In genomic region chr14:31026076-31026394, GRCh38 we compare ENCODE assay signal across 8 cellular contexts. TPM values are rescaled to one million over a fixed set of nuclear protein-coding genes. Genes with fewer than 3 reads are reported as not detected.
DNase-seq lines count a peak whose midpoint lies in the region; ATAC-seq, FAIRE-seq and TF ChIP-seq lines count a peak whose summit lies in the region.

STRN3 (minus strand) TSS chr14:31026379; CDS start chr14:31026185, 194 bp downstream.

- DNase-seq in GM12892 (ENCODE audit: insufficient read length) = no peak
- DNase-seq in epithelial cell of proximal tubule (ENCODE audit: low read depth) = no peak
- no peak for DNase-seq in NCI-H146 (lab: John Stamatoyannopoulos, UW)
- no peak for DNase-seq in RCC 7860 (ENCODE audit: low spot score)
- DNase-seq in KG1 (lab: John Stamatoyannopoulos, UW) = no peak

- peaks cover 56% of the 10 kb centered on the region for H3K79me2 ChIP-seq in neural cell (replicated peaks; ENCODE audit: insufficient read depth, low read length)

- no peaks in the 10 kb centered on the region for H3F3A ChIP-seq in neural cell (ENCODE audit: insufficient read depth, low read length, poor library complexity, severe bottlenecking)

- peak within 1 kb of the TSS; percentile 90 for H3K4me2 ChIP-seq in neural cell (ENCODE audit: low read length)

- no peaks in the 10 kb centered on the region for H3K9me2 ChIP-seq in neural cell (ENCODE audit: insufficient read depth, low read length)

- TF ChIP-seq CTCF in epithelial cell of proximal tubule (conservative IDR thresholded peaks at IDR 0.05; ENCODE audit: low read depth, low read length) = no peak
- no peak for TF ChIP-seq CTCF in neural cell (IDR thresholded peaks at IDR 0.05; ENCODE audit: poor library complexity, severe bottlenecking)

- peak within 1 kb of the TSS; percentile 80 for H2AFZ ChIP-seq in neural cell (ENCODE audit: low read depth, low read length)

- H3K27ac ChIP-seq in neural cell (ENCODE audit: low read length) = peak within 1 kb of the TSS; percentile 94

- peak within 1 kb of the TSS; percentile 99 for H3K9ac ChIP-seq in neural cell (ENCODE audit: low read length)

- H3K4me3 ChIP-seq in epithelial cell of proximal tubule (ENCODE audit: low read depth, low read length) (peak within 1 kb of the TSS; percentile 79), neural cell (ENCODE audit: low read length) (peak within 1 kb of the TSS; percentile 91)

- TF ChIP-seq RAD21 in neural cell (conservative IDR thresholded peaks at IDR 0.05) = no peak

- no peak for FAIRE-seq in GM12892 (lab: Jason Lieb, UNC)
- FAIRE-seq in RCC 7860 (lab: Jason Lieb, UNC) = no peak

- ATAC-seq in HG02571 (IDR thresholded peaks at IDR 0.05; ENCODE audit: unreplicated experiment) = no peak

- H3K36me3 ChIP-seq in neural cell (ENCODE audit: insufficient read depth, low read length) = no peaks in the 10 kb centered on the region

- H3K27me3 ChIP-seq in neural cell (ENCODE audit: insufficient read depth, low read depth, low read length) = no peaks in the 10 kb centered on the region

- TF ChIP-seq POLR2A in GM12892 (IDR thresholded peaks at IDR 0.05; ENCODE audit: low read depth, low read length) = peak; percentile 57; the same call in 1 of the 2 replicates

- no peaks in the 10 kb centered on the region for H4K20me1 ChIP-seq in neural cell (ENCODE audit: insufficient read depth)

- TF ChIP-seq EP300 in neural cell (conservative IDR thresholded peaks at IDR 0.05; ENCODE audit: poor library complexity, severe bottlenecking) = no peak

- H3K9me3 ChIP-seq in neural cell (ENCODE audit: low read length) = no peaks in the 10 kb centered on the region

TF ChIP-seq in PFSK-1, 5 proteins besides CTCF, POLR2A, EP300 and RAD21:
- no peak for TF ChIP-seq REST (IDR thresholded peaks at IDR 0.05; ENCODE audit: insufficient read depth in 1 of 2, low read depth in 2 of 2, low read length in 2 of 2)
- TF ChIP-seq SIN3A (IDR thresholded peaks at IDR 0.05; ENCODE audit: borderline replicate concordance, insufficient read depth, low read length) = no peak
- no peak for TF ChIP-seq TAF1 (IDR thresholded peaks at IDR 0.05; ENCODE audit: borderline replicate concordance, insufficient read depth, low read length)
- TF ChIP-seq POLR2AphosphoS5 (IDR thresholded peaks at IDR 0.05; ENCODE audit: low read depth, low read length) = 0 out of 2 replicates have a peak, but pooled peaks have one; percentile 15
- TF ChIP-seq FOXP2 (optimal IDR thresholded peaks at IDR 0.05; ENCODE audit: borderline replicate concordance, extremely low read depth, extremely low read length, insufficient read depth) = no peak

TF ChIP-seq in neural cell, 6 proteins besides CTCF, POLR2A, EP300 and RAD21:
- TF ChIP-seq SMC3 (conservative IDR thresholded peaks at IDR 0.05; ENCODE audit: poor library complexity) (no peak), TAF1 (IDR thresholded peaks at IDR 0.05; ENCODE audit: low read depth) (peak; percentile 34), MXI1 (conservative IDR thresholded peaks at IDR 0.05; ENCODE audit: poor library complexity, severe bottlenecking) (no peak), POLR2AphosphoS5 (IDR thresholded peaks at IDR 0.05) (peak; percentile 92), EZH2 (IDR thresholded peaks at IDR 0.05; ENCODE audit: borderline replicate concordance, insufficient read depth, low read length, poor library complexity, severe bottlenecking) (no peak), REST (IDR thresholded peaks at IDR 0.05; ENCODE audit: borderline replicate concordance) (peak; percentile 14)

RNA-seq across cellular contexts. Expression of gene STRN3, which starts in this region (rescaled TPM):
- 12.6 TPM for polyA plus RNA-seq in GM12892 (2012; ENCODE audit: missing spikeins)
- polyA plus RNA-seq in PFSK-1 (2012; ENCODE audit: insufficient read length, low read depth) = 4.9 TPM
- 26.0 and 33.2 TPM in 2 replicates for total RNA-seq in epithelial cell of proximal tubule
- polyA plus RNA-seq in neural cell = 56.2 and 60.1 TPM in 2 replicates
- 130 and 140 TPM in 2 replicates for polyA minus RNA-seq in neural cell
